Comparison of ENCODE assay signal across 19 cellular contexts in genomic region chrX:109862386-109862910, GRCh38.
"Had no signal": no experiment of that assay in that cellular context is flagged by ENCODE, and none has a peak within 500 bp of the region (broad histone marks: within the 10 kb centered on the region; RNA-seq: fewer than 3 reads in every experiment).

No MANE protein-coding gene starts in this region.

- H3K27ac ChIP-seq: brain microvascular endothelial cell, heart left ventricle, ovary, spleen, upper lobe of right lung had no signal

- H3K36me3 Mint-ChIP-seq: activated naive CD8-positive, alpha-beta T cell; immature natural killer cell; WTC11 had no signal

- H3K27me3 ChIP-seq: brain microvascular endothelial cell, ovary, spleen, upper lobe of right lung had no signal

- H3K4me3 Mint-ChIP-seq: activated CD4-positive, alpha-beta T cell treated with anti-CD3 and anti-CD28 coated beads, Interleukin-2, amount 10 ng/mL, durations not matched to agents 7 days and 5 days; activated naive CD8-positive, alpha-beta T cell; activated T-cell treated with anti-CD3 and anti-CD28 coated beads, Interleukin-2, amount 50 U/mL, for 72 hours; immature natural killer cell; stimulated activated naive CD8-positive, alpha-beta T cell treated with anti-CD3 and anti-CD28 coated beads, Interleukin-15, amount 100 ng/mL, for 72 hours; WTC11 had no signal

- DNase-seq: activated CD4-positive, alpha-beta T cell treated with anti-CD3 and anti-CD28 coated beads, Interleukin-2, amount 10 ng/mL, durations not matched to agents 7 days and 5 days; activated CD8-positive, alpha-beta memory T cell treated with anti-CD3 and anti-CD28 coated beads, Interleukin-2, amount 50 U/mL, for 48 hours; activated gamma-delta T cell; activated T-cell treated with anti-CD3 and anti-CD28 coated beads, Interleukin-2, amount 50 U/mL, for 72 hours; brain microvascular endothelial cell; cerebellar nuclear complex; effector CD8-positive, alpha-beta T cell; heart left ventricle; immature natural killer cell; left colon; ovary; spleen; stimulated activated naive CD8-positive, alpha-beta T cell treated with anti-CD3 and anti-CD28 coated beads, Interleukin-15, amount 100 ng/mL, for 72 hours; T-helper 2 cell; upper lobe of right lung had no signal

- H3K27me3 Mint-ChIP-seq: activated naive CD8-positive, alpha-beta T cell; stimulated activated naive CD8-positive, alpha-beta T cell treated with anti-CD3 and anti-CD28 coated beads, Interleukin-15, amount 100 ng/mL, for 72 hours had no signal

- H3K4me3 ChIP-seq: heart left ventricle, lung, ovary, spleen, upper lobe of right lung had no signal

- H3K4me1 Mint-ChIP-seq: activated CD4-positive, alpha-beta T cell treated with anti-CD3 and anti-CD28 coated beads, Interleukin-2, amount 10 ng/mL, durations not matched to agents 7 days and 5 days; immature natural killer cell; stimulated activated naive CD8-positive, alpha-beta T cell treated with anti-CD3 and anti-CD28 coated beads, Interleukin-15, amount 100 ng/mL, for 72 hours had no signal

- H3K4me1 ChIP-seq: spleen had no signal

- H3K36me3 ChIP-seq: brain microvascular endothelial cell, heart left ventricle, ovary, spleen, upper lobe of right lung had no signal

- H3K27ac Mint-ChIP-seq: activated CD4-positive, alpha-beta T cell treated with anti-CD3 and anti-CD28 coated beads, Interleukin-2, amount 10 ng/mL, durations not matched to agents 7 days and 5 days; activated naive CD8-positive, alpha-beta T cell; activated T-cell treated with anti-CD3 and anti-CD28 coated beads, Interleukin-2, amount 50 U/mL, for 72 hours; immature natural killer cell; stimulated activated naive CD8-positive, alpha-beta T cell treated with anti-CD3 and anti-CD28 coated beads, Interleukin-15, amount 100 ng/mL, for 72 hours; WTC11 had no signal

- H3K9me3 Mint-ChIP-seq: activated CD4-positive, alpha-beta T cell treated with anti-CD3 and anti-CD28 coated beads, Interleukin-2, amount 10 ng/mL, durations not matched to agents 7 days and 5 days; activated T-cell treated with anti-CD3 and anti-CD28 coated beads, Interleukin-2, amount 50 U/mL, for 72 hours; immature natural killer cell; stimulated activated naive CD8-positive, alpha-beta T cell treated with anti-CD3 and anti-CD28 coated beads, Interleukin-15, amount 100 ng/mL, for 72 hours; WTC11 had no signal

- ATAC-seq: activated T-cell treated with anti-CD3 and anti-CD28 coated beads, Interleukin-2, amount 50 U/mL, for 72 hours; heart left ventricle; left colon; sciatic nerve; stimulated activated naive CD8-positive, alpha-beta T cell treated with anti-CD3 and anti-CD28 coated beads, Interleukin-15, amount 100 ng/mL, for 72 hours; upper lobe of right lung; WTC11 had no signal

- H3K9me3 ChIP-seq: heart left ventricle, ovary, spleen, upper lobe of right lung had no signal
